20 cellular contexts compared by ENCODE assay signal in genomic region chr10:816958-817357, GRCh38.
DNase-seq lines count a peak whose midpoint lies in the region; ATAC-seq and TF ChIP-seq lines count a peak whose summit lies in the region.
"Had no signal": no experiment of that assay in that cellular context is flagged by ENCODE, and none has a peak within 500 bp of the region (broad histone marks: within the 10 kb centered on the region; RNA-seq: fewer than 3 reads in every experiment).

No MANE protein-coding gene starts in this region.

- no peak for TF ChIP-seq POLR2A in heart left ventricle (IDR thresholded peaks at IDR 0.05)
- no peak for TF ChIP-seq POLR2A in upper lobe of left lung (IDR thresholded peaks at IDR 0.05)

- DNase-seq in heart left ventricle: peak in 2 of 5 donors; percentile 46 to 62
- DNase-seq in cardiac septum (ENCODE audit: low spot score): no peak
- DNase-seq in left cardiac atrium: no peak
- peak; percentile 75 for DNase-seq in mesenteric fat pad (ENCODE audit: low spot score)
- peak in 1 of 2 donors; percentile 60 for DNase-seq in upper lobe of left lung
- DNase-seq in NCI-H1436 treated with DMSO at 0.1 percent for 48 hours (lab: John Stamatoyannopoulos, UW): no peak
- no peak for DNase-seq in activated T-cell treated with anti-CD3 and anti-CD28 coated beads, Interleukin-2, amount 50 U/mL, for 4 hours
- DNase-seq in HEK293T (ENCODE audit: extremely low spot score): no peak
- DNase-seq: COR-L47; DMS153; GM23248; KG1; NCI-H1092; NCI-H1694; NCI-H345; NCI-H69; NK-92 treated with Interleukin-12 subunit alpha and Interleukin-12 subunit beta, amount 100 ng/mL, for 24 hours had no signal

- H3K4me3 ChIP-seq in heart left ventricle (no peak overlapping the region), upper lobe of left lung (no peak overlapping the region)
- H3K4me3 ChIP-seq: GM12878, GM23248 had no signal

- H3K4me1 ChIP-seq in heart left ventricle (peaks cover 0 to 34% (median 30%) of the 10 kb centered on the region in 12 donors), upper lobe of left lung (peaks cover 4 to 24% (median 13%) of the 10 kb centered on the region in 4 donors)

- peaks cover 3% of the 10 kb centered on the region for H3K4me1 Mint-ChIP-seq in activated T-cell treated with anti-CD3 and anti-CD28 coated beads, Interleukin-2, amount 50 U/mL, for 4 hours (ENCODE audit: low read depth)

- ATAC-seq in heart left ventricle (peak in 3 of 4 donors; percentile 36 to 52 (median 44)), left cardiac atrium (peak; percentile 7 to 62), upper lobe of left lung (ENCODE audit: low FRiP score in 2 of 2) (peak in 1 of 2 donors; percentile 60)
- no peak for ATAC-seq in activated T-cell treated with anti-CD3 and anti-CD28 coated beads, Interleukin-2, amount 50 U/mL, for 4 hours
- ATAC-seq: GM12878 had no signal

- H3K27ac ChIP-seq in heart left ventricle (peak overlapping the region in 4 of 12 donors; percentile 21 to 55 (median 40)), upper lobe of left lung (peak overlapping the region in 3 of 4 donors; percentile 49 to 68 (median 54))
- H3K27ac ChIP-seq: GM23248, HL-60 had no signal

- no peaks in the 10 kb centered on the region for H3K9me3 Mint-ChIP-seq in activated T-cell treated with anti-CD3 and anti-CD28 coated beads, Interleukin-2, amount 50 U/mL, for 4 hours
- H3K9me3 Mint-ChIP-seq: CD14-positive monocyte had no signal

- no peaks in the 10 kb centered on the region for H3K27me3 Mint-ChIP-seq in activated T-cell treated with anti-CD3 and anti-CD28 coated beads, Interleukin-2, amount 50 U/mL, for 4 hours (ENCODE audit: low read depth)

- intact Hi-C loops in heart left ventricle (cut with DNase I): loop anchor here in 3 of 10 donors (5.0 to 10.0 kb wide), 3 partner anchors 48 to 115 kb away; partner anchors contain the start of gene LARP4B (in 1 of the 3)
- intact Hi-C loops in cardiac septum (cut with DNase I): loop anchor here (10.0 kb wide), 1 partner anchor 118 kb away; the partner anchor contains the start of gene LARP4B
- intact Hi-C loops in left cardiac atrium (cut with DNase I): no loop called here

- POLR2A ChIA-PET in HEK293T (lab: Yijun Ruan, JAX): no interaction called here

- TF ChIP-seq EP300 in upper lobe of left lung (IDR thresholded peaks at IDR 0.05): no peak

- H3K9me3 ChIP-seq in heart left ventricle (no peaks in the 10 kb centered on the region), upper lobe of left lung (no peaks in the 10 kb centered on the region)

- peaks cover 49% of the 10 kb centered on the region for H3K36me3 Mint-ChIP-seq in activated T-cell treated with anti-CD3 and anti-CD28 coated beads, Interleukin-2, amount 50 U/mL, for 4 hours (ENCODE audit: insufficient read depth)

- CTCF ChIA-PET in HEK293T (lab: Yijun Ruan, JAX): no interaction called here

- peaks cover 0 to 99% (median 96%) of the 10 kb centered on the region in 9 donors for H3K36me3 ChIP-seq in heart left ventricle
- H3K36me3 ChIP-seq in upper lobe of left lung: peaks cover 36 to 98% (median 84%) of the 10 kb centered on the region in 4 donors

- H3K27me3 ChIP-seq in heart left ventricle: no peaks in the 10 kb centered on the region
- no peaks in the 10 kb centered on the region for H3K27me3 ChIP-seq in upper lobe of left lung

- TF ChIP-seq CTCF in heart left ventricle (IDR thresholded peaks at IDR 0.05) (no peak), upper lobe of left lung (IDR thresholded peaks at IDR 0.05) (no peak)

- WGBS in heart left ventricle, 4 donors: 43 to 53% (median 51%) methylated on average over 10 of the region's 10 CpGs
- 70 to 90% methylated on average over 5 to 10 of the region's 10 CpGs for WGBS in upper lobe of left lung, 2 donors

- no peak overlapping the region for H3K4me3 Mint-ChIP-seq in activated T-cell treated with anti-CD3 and anti-CD28 coated beads, Interleukin-2, amount 50 U/mL, for 4 hours
- H3K4me3 Mint-ChIP-seq: CD14-positive monocyte had no signal

TF ChIP-seq in HEK293T, 16 proteins besides CTCF, POLR2A, EP300 and RAD21:
- TF ChIP-seq ZNF384 (IDR thresholded peaks at IDR 0.05) (no peak), CTBP1 (IDR thresholded peaks at IDR 0.05; ENCODE audit: borderline replicate concordance) (no peak), BHLHE40 (IDR thresholded peaks at IDR 0.05; ENCODE audit: borderline replicate concordance) (no peak), NFRKB (IDR thresholded peaks at IDR 0.05) (no peak), FOXK2 (IDR thresholded peaks at IDR 0.05) (no peak), PKNOX1 (IDR thresholded peaks at IDR 0.05) (no peak), ELF4 (IDR thresholded peaks at IDR 0.05) (no peak), FOXM1 (IDR thresholded peaks at IDR 0.05; ENCODE audit: borderline replicate concordance) (no peak), SP1 (IDR thresholded peaks at IDR 0.05) (no peak), SUZ12 (IDR thresholded peaks at IDR 0.05) (no peak)

Comparison
In these comparisons a context has a peak if more than half of its experiments do, and no peak if none do; other contexts are left out.
1. ATAC-seq: peak in heart left ventricle (3 of 4) and left cardiac atrium (2 of 2); none in activated T-cell treated with anti-CD3 and anti-CD28 coated beads, Interleukin-2, amount 50 U/mL, for 4 hours (0 of 2).